Comparison of ENCODE assay signal across 13 cellular contexts in the genomic region with DNA sequence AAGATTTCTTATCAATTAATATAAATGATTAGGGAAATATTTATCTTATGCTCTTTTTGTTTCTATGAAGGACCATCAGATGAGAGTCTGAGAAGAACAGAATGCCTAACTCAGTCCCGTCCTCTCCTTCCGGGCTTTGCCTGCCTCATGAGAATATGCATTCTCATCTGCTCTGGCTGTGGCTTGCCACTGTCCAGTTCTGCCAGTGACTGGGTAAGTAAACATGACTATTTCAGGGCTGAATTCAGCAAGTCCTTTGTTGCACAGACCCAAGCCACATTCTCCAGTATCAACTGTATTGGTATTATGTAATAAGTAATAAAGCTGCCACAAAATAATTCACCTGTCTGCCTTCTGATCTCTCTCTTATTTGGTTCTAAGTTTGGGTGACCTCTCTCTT.
A peak's percentile ranks its signal among the peaks of the same experiment; 100 is the strongest.
DNase-seq lines count a peak whose midpoint lies in the region; ATAC-seq and TF ChIP-seq lines count a peak whose summit lies in the region.
"Had no signal": no experiment of that assay in that cellular context is flagged by ENCODE, and none has a peak within 500 bp of the region (broad histone marks: within the 10 kb centered on the region; RNA-seq: fewer than 3 reads in every experiment).

No MANE protein-coding gene starts in this region.

- no peaks in the 10 kb centered on the region for H3K27me3 ChIP-seq in colonic mucosa

- peak overlapping the region; percentile 2 for H3K4me3 Mint-ChIP-seq in glutamatergic neuron (ENCODE audit: unreplicated experiment)
- H3K4me3 Mint-ChIP-seq in activated CD8-positive, alpha-beta memory T cell treated with anti-CD3 and anti-CD28 coated beads, Interleukin-2, amount 10 ng/mL, durations not matched to agents 7 days and 5 days, result no peak overlapping the region
- H3K4me3 Mint-ChIP-seq: activated B cell treated with CpG ODN at 0.5 μM for 24 hours had no signal

- ATAC-seq in HG03135 (IDR thresholded peaks at IDR 0.05; ENCODE audit: unreplicated experiment), result no peak
- no peak for ATAC-seq in activated CD8-positive, alpha-beta memory T cell treated with anti-CD3 and anti-CD28 coated beads, Interleukin-2, amount 10 ng/mL, durations not matched to agents 7 days and 5 days

- no peaks in the 10 kb centered on the region for H3K36me3 ChIP-seq in colonic mucosa

- TF ChIP-seq CTCF in glutamatergic neuron (IDR thresholded peaks at IDR 0.05; ENCODE audit: partially characterized antibody, unreplicated experiment), result no peak
- no peak for TF ChIP-seq CTCF in colonic mucosa (IDR thresholded peaks at IDR 0.05)

- H3K27me3 Mint-ChIP-seq in glutamatergic neuron (ENCODE audit: unreplicated experiment), result no peaks in the 10 kb centered on the region
- no peaks in the 10 kb centered on the region for H3K27me3 Mint-ChIP-seq in activated CD8-positive, alpha-beta memory T cell treated with anti-CD3 and anti-CD28 coated beads, Interleukin-2, amount 10 ng/mL, durations not matched to agents 7 days and 5 days

- CTCF ChIA-PET in activated CD8-positive, alpha-beta memory T cell treated with anti-CD3 and anti-CD28 coated beads, Interleukin-2, amount 10 ng/mL, durations not matched to agents 7 days and 5 days (lab: Charles Lee), result no interaction called here

- no peaks in the 10 kb centered on the region for H3K9me3 Mint-ChIP-seq in glutamatergic neuron (ENCODE audit: unreplicated experiment)
- H3K9me3 Mint-ChIP-seq in activated CD8-positive, alpha-beta memory T cell treated with anti-CD3 and anti-CD28 coated beads, Interleukin-2, amount 10 ng/mL, durations not matched to agents 7 days and 5 days (ENCODE audit: low read depth), result no peaks in the 10 kb centered on the region
- H3K9me3 Mint-ChIP-seq: activated B cell treated with CpG ODN at 0.5 μM for 24 hours had no signal

- no peaks in the 10 kb centered on the region for H3K36me3 Mint-ChIP-seq in glutamatergic neuron (ENCODE audit: unreplicated experiment)
- no peaks in the 10 kb centered on the region for H3K36me3 Mint-ChIP-seq in activated CD8-positive, alpha-beta memory T cell treated with anti-CD3 and anti-CD28 coated beads, Interleukin-2, amount 10 ng/mL, durations not matched to agents 7 days and 5 days

- no peak overlapping the region for H3K4me3 ChIP-seq in colonic mucosa

- DNase-seq in GM03348 (ENCODE audit: low spot score) (peak; percentile 42), OCI-M1 (lab: John Stamatoyannopoulos, UW) (peak; percentile 9), glutamatergic neuron (peak; percentile 26), occipital lobe (lab: John Stamatoyannopoulos, UW) (peak; percentile 32), NCI-H524 treated with DMSO at 0.1 percent for 48 hours (lab: John Stamatoyannopoulos, UW) (no peak), colonic mucosa (no peak)
- no peak for DNase-seq in activated CD8-positive, alpha-beta memory T cell treated with anti-CD3 and anti-CD28 coated beads, Interleukin-2, amount 10 ng/mL, durations not matched to agents 7 days and 5 days
- DNase-seq: activated B cell treated with CpG ODN at 0.5 μM for 24 hours; effector memory CD4-positive, alpha-beta T cell; GF-D8; mesenchymal stem cell; NCI-H1092 treated with DMSO at 0.1 percent for 48 hours had no signal

- no peaks in the 10 kb centered on the region for H3K4me1 ChIP-seq in colonic mucosa

- intact Hi-C loops in colonic mucosa (cut with DNase I), result no loop called here

- peak overlapping the region; percentile 11 for H3K27ac Mint-ChIP-seq in glutamatergic neuron (ENCODE audit: unreplicated experiment)
- H3K27ac Mint-ChIP-seq in activated CD8-positive, alpha-beta memory T cell treated with anti-CD3 and anti-CD28 coated beads, Interleukin-2, amount 10 ng/mL, durations not matched to agents 7 days and 5 days, result no peak overlapping the region
- H3K27ac Mint-ChIP-seq: activated B cell treated with CpG ODN at 0.5 μM for 24 hours had no signal

- H3K9ac ChIP-seq in colonic mucosa (ENCODE audit: low read depth in 2 of 2, low read length in 2 of 2), result no peak overlapping the region

- H3K27ac ChIP-seq in colonic mucosa, result no peak overlapping the region

- H3K9me3 ChIP-seq in colonic mucosa, result no peaks in the 10 kb centered on the region

- peaks cover 14% of the 10 kb centered on the region for H3K4me1 Mint-ChIP-seq in glutamatergic neuron (ENCODE audit: low read depth, unreplicated experiment)
- H3K4me1 Mint-ChIP-seq in activated CD8-positive, alpha-beta memory T cell treated with anti-CD3 and anti-CD28 coated beads, Interleukin-2, amount 10 ng/mL, durations not matched to agents 7 days and 5 days, result no peaks in the 10 kb centered on the region
- H3K4me1 Mint-ChIP-seq: activated B cell treated with CpG ODN at 0.5 μM for 24 hours had no signal

Comparison
In these comparisons a context has a peak if more than half of its experiments do, and no peak if none do; other contexts are left out.
1. DNase-seq: peak in GM03348 (single experiment), OCI-M1 (single experiment), glutamatergic neuron (single experiment) and occipital lobe (single experiment); none in NCI-H524 treated with DMSO at 0.1 percent for 48 hours (single experiment), activated CD8-positive, alpha-beta memory T cell treated with anti-CD3 and anti-CD28 coated beads, Interleukin-2, amount 10 ng/mL, durations not matched to agents 7 days and 5 days (single experiment) and colonic mucosa (single experiment).